In the genomic region with DNA sequence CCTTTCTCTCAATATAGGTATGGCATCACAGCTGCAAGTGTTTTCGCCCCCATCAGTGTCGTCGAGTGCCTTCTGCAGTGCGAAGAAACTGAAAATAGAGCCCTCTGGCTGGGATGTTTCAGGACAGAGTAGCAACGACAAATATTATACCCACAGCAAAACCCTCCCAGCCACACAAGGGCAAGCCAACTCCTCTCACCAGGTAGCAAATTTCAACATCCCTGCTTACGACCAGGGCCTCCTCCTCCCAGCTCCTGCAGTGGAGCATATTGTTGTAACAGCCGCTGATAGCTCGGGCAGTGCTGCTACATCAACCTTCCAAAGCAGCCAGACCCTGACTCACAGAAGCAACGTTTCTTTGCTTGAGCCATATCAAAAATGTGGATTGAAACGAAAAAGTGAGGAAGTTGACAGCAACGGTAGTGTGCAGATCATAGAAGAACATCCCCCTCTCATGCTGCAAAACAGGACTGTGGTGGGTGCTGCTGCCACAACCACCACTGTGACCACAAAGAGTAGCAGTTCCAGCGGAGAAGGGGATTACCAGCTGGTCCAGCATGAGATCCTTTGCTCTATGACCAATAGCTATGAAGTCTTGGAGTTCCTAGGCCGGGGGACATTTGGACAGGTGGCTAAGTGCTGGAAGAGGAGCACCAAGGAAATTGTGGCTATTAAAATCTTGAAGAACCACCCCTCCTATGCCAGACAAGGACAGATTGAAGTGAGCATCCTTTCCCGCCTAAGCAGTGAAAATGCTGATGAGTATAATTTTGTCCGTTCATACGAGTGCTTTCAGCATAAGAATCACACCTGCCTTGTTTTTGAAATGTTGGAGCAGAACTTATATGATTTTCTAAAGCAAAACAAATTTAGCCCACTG, we compare ENCODE assay signal across 9 cellular contexts. TPM values are rescaled to one million over a fixed set of nuclear protein-coding genes. Genes with fewer than 3 reads are reported as not detected.
DNase-seq lines count a peak whose midpoint lies in the region; ATAC-seq and TF ChIP-seq lines count a peak whose summit lies in the region.
"Had no signal": no experiment of that assay in that cellular context is flagged by ENCODE, and none has a peak within 500 bp of the region (broad histone marks: within the 10 kb centered on the region; RNA-seq: fewer than 3 reads in every experiment).

No MANE protein-coding gene starts in this region.

- H3K27ac ChIP-seq in BLaER1 treated with 17β-estradiol and CSF1 and Interleukin-3, amounts not matched to agents 10 nM and 100 nM, result peak overlapping the region in 8 of 11 experiments; percentile 1 to 45 (median 30); a peak in 10 of 22 replicates
- peak overlapping the region in 1 of 2 donors; percentile 45 for H3K27ac ChIP-seq in left lung

- H3K4me1 Mint-ChIP-seq in immature natural killer cell, result peaks cover 78 to 83% of the 10 kb centered on the region in 2 donors

- peaks cover 7 to 20% (median 7%) of the 10 kb centered on the region in 3 donors for H3K27me3 Mint-ChIP-seq in immature natural killer cell (ENCODE audit: low read depth in 3 of 3)

- no peaks in the 10 kb centered on the region for H3K9me3 Mint-ChIP-seq in immature natural killer cell

- intact Hi-C loops in left lung (cut with DNase I), result no loop called here

- peak overlapping the region; percentile 79 to 87 (median 83) for H3K4me3 Mint-ChIP-seq in immature natural killer cell

- no peak for TF ChIP-seq CTCF in left lung (IDR thresholded peaks at IDR 0.05)

- peaks cover 49 to 59% (median 52%) of the 10 kb centered on the region in 11 experiments for H3K36me3 ChIP-seq in BLaER1 treated with 17β-estradiol and CSF1 and Interleukin-3, amounts not matched to agents 10 nM and 100 nM
- H3K36me3 ChIP-seq in left lung, result peaks cover 0 to 23% of the 10 kb centered on the region in 2 donors

- peak overlapping the region; percentile 0 to 69 (median 64); a peak in 19 of 22 replicates for H3K4me2 ChIP-seq in BLaER1 treated with 17β-estradiol and CSF1 and Interleukin-3, amounts not matched to agents 10 nM and 100 nM

- peak overlapping the region; percentile 94 to 99 (median 96) for H3K27ac Mint-ChIP-seq in immature natural killer cell

- peaks cover 25 to 32% (median 30%) of the 10 kb centered on the region in 11 experiments for H3K9me3 ChIP-seq in BLaER1 treated with 17β-estradiol and CSF1 and Interleukin-3, amounts not matched to agents 10 nM and 100 nM (replicated peaks in 1 of 11)
- H3K9me3 ChIP-seq in left lung, result no peaks in the 10 kb centered on the region

- H4K20me1 ChIP-seq in BLaER1 treated with 17β-estradiol and CSF1 and Interleukin-3, amounts not matched to agents 10 nM and 100 nM, result peaks cover 38 to 84% (median 59%) of the 10 kb centered on the region in 11 experiments; a peak in 21 of 22 replicates

- H3K4me3 ChIP-seq in BLaER1 treated with 17β-estradiol and CSF1 and Interleukin-3, amounts not matched to agents 10 nM and 100 nM, result no peak overlapping the region
- no peak overlapping the region for H3K4me3 ChIP-seq in left lung

- H3K9ac ChIP-seq in BLaER1 treated with 17β-estradiol and CSF1 and Interleukin-3, amounts not matched to agents 10 nM and 100 nM, result peak overlapping the region in 7 of 11 experiments; percentile 3 to 41 (median 19); a peak in 6 of 22 replicates

- ATAC-seq in HG02678 (IDR thresholded peaks at IDR 0.05; ENCODE audit: unreplicated experiment) (peak; percentile 83), HG03571 (IDR thresholded peaks at IDR 0.05; ENCODE audit: unreplicated experiment) (no peak), left lung (no peak)

- H3K27me3 ChIP-seq in BLaER1 treated with 17β-estradiol and CSF1 and Interleukin-3, amounts not matched to agents 10 nM and 100 nM, result no peaks in the 10 kb centered on the region
- no peaks in the 10 kb centered on the region for H3K27me3 ChIP-seq in left lung

- peaks cover 12 to 24% (median 19%) of the 10 kb centered on the region in 3 donors for H3K36me3 Mint-ChIP-seq in immature natural killer cell

- DNase-seq in T-helper 9 cell (peak; percentile 27), immature natural killer cell (peak; percentile 70 to 76 (median 72)), NCI-H1048 (lab: John Stamatoyannopoulos, UW) (no peak), left lung (no peak), NCI-H526 (lab: John Stamatoyannopoulos, UW) (no peak)
- DNase-seq: DMS153 had no signal

- peaks cover 38 to 51% (median 45%) of the 10 kb centered on the region in 10 experiments for H3K4me1 ChIP-seq in BLaER1 treated with 17β-estradiol and CSF1 and Interleukin-3, amounts not matched to agents 10 nM and 100 nM
- peaks cover 0 to 81% of the 10 kb centered on the region in 2 donors for H3K4me1 ChIP-seq in left lung

RNA-seq across cellular contexts. Expression of a gene that starts 11.5 kb away (rescaled TPM):
- polyA plus RNA-seq in immature natural killer cell, result 10 to 100 TPM in 2 of 3 donors, 1 to 10 TPM in 1; 4.3 to 27.5 (median 12.7) TPM
- 10 to 100 TPM; 61.1 to 77.4 TPM for total RNA-seq in left lung

RNA-seq across cellular contexts. Expression of a gene that starts 35.5 kb away (rescaled TPM):
- polyA plus RNA-seq in immature natural killer cell, result 1 to 10 TPM; 2.0 to 8.4 (median 6.6) TPM
- 1 to 10 TPM; 7.3 to 9.1 TPM for total RNA-seq in left lung

RNA-seq across cellular contexts. Expression of a gene that starts 36.0 kb away (rescaled TPM):
- polyA plus RNA-seq in immature natural killer cell, result 10 to 100 TPM in 2 of 3 donors, 1 to 10 TPM in 1; 9.7 to 21.6 (median 18.6) TPM
- 10 to 100 TPM; 15.4 to 21.2 TPM for total RNA-seq in left lung

RNA-seq across cellular contexts. Expression of a gene that starts 38.7 kb away (rescaled TPM):
- polyA plus RNA-seq in immature natural killer cell, result under 1 TPM in 1 of 3 donors, not detected in 2; 0.11 TPM
- total RNA-seq in left lung, result 10 to 100 TPM; 53.8 to 74.2 TPM

RNA-seq across cellular contexts. Expression of a gene that starts 53.2 kb away (rescaled TPM):
- under 1 TPM in 1 of 3 donors, not detected in 2; 0.11 TPM for polyA plus RNA-seq in immature natural killer cell
- 1 to 10 TPM; 2.2 to 2.3 TPM for total RNA-seq in left lung

Comparison
In these comparisons a context has a peak if more than half of its experiments do, and no peak if none do; other contexts are left out.
1. DNase-seq: peak in T-helper 9 cell (single experiment) and immature natural killer cell (3 of 3); none in NCI-H1048 (single experiment), left lung (0 of 2) and NCI-H526 (0 of 2).